13 cellular contexts compared by ENCODE assay signal in genomic region chr10:69638642-69639041, GRCh38.
"Had no signal": no experiment of that assay in that cellular context is flagged by ENCODE, and none has a peak within 500 bp of the region (broad histone marks: within the 10 kb centered on the region; RNA-seq: fewer than 3 reads in every experiment).

No MANE protein-coding gene starts in this region.

- H3K4me3 ChIP-seq: esophagus squamous epithelium, gastroesophageal sphincter, mucosa of descending colon, right atrium auricular region, smooth muscle cell, testis, tibial nerve, upper lobe of right lung, vagina had no signal

- H3K4me1 ChIP-seq: gastroesophageal sphincter, right atrium auricular region, testis, upper lobe of right lung had no signal

- H3K27me3 ChIP-seq: esophagus squamous epithelium, right atrium auricular region, testis, tibial nerve, vagina had no signal

- H3K27ac ChIP-seq: gastroesophageal sphincter, right atrium auricular region, testis, tibial nerve, upper lobe of right lung, vagina had no signal

- DNase-seq: upper lobe of right lung had no signal

- H3K9me3 Mint-ChIP-seq: effector memory CD8-positive, alpha-beta T cell; naive thymus-derived CD8-positive, alpha-beta T cell; stimulated activated effector memory CD8-positive, alpha-beta T cell treated with anti-CD3 and anti-CD28 coated beads, Interleukin-12 subunit alpha, Interleukin-12 subunit beta, amount 100 ng/mL, for 72 hours had no signal

- H3K36me3 Mint-ChIP-seq: stimulated activated effector memory CD8-positive, alpha-beta T cell treated with anti-CD3 and anti-CD28 coated beads, Interleukin-12 subunit alpha, Interleukin-12 subunit beta, amount 100 ng/mL, for 72 hours had no signal

- H3K27ac Mint-ChIP-seq: stimulated activated effector memory CD8-positive, alpha-beta T cell treated with anti-CD3 and anti-CD28 coated beads, Interleukin-12 subunit alpha, Interleukin-12 subunit beta, amount 100 ng/mL, for 72 hours had no signal

- H3K4me1 Mint-ChIP-seq: stimulated activated effector memory CD8-positive, alpha-beta T cell treated with anti-CD3 and anti-CD28 coated beads, Interleukin-12 subunit alpha, Interleukin-12 subunit beta, amount 100 ng/mL, for 72 hours had no signal

- ATAC-seq: stimulated activated naive CD8-positive, alpha-beta T cell treated with anti-CD3 and anti-CD28 coated beads, Interleukin-15, Interleukin-2, amounts not matched to agents 100 U/mL and 50 U/mL, for 24 hours had no signal

- H3K36me3 ChIP-seq: right atrium auricular region, upper lobe of right lung, vagina had no signal

- H3K4me3 Mint-ChIP-seq: effector memory CD8-positive, alpha-beta T cell; naive thymus-derived CD8-positive, alpha-beta T cell; stimulated activated effector memory CD8-positive, alpha-beta T cell treated with anti-CD3 and anti-CD28 coated beads, Interleukin-12 subunit alpha, Interleukin-12 subunit beta, amount 100 ng/mL, for 72 hours had no signal

- H3K9me3 ChIP-seq: esophagus squamous epithelium, gastroesophageal sphincter, mucosa of descending colon, right atrium auricular region, testis, tibial nerve, upper lobe of right lung, vagina had no signal
